15 cellular contexts compared by ENCODE assay signal in genomic region chr5:40717281-40717680, GRCh38. TPM values are rescaled to one million over a fixed set of nuclear protein-coding genes. Genes with fewer than 3 reads are reported as not detected.
DNase-seq lines count a peak whose midpoint lies in the region.
"Had no signal": no experiment of that assay in that cellular context is flagged by ENCODE, and none has a peak within 500 bp of the region (broad histone marks: within the 10 kb centered on the region; RNA-seq: fewer than 3 reads in every experiment).

No MANE protein-coding gene starts in this region.

- H3K4me3 ChIP-seq in adipocyte (ENCODE audit: low read length) (no peak overlapping the region), skeletal muscle cell (ENCODE audit: low read depth, low read length) (no peak overlapping the region)
- H3K4me3 ChIP-seq: suprapubic skin had no signal

- H3K4me1 ChIP-seq in adipocyte (ENCODE audit: control insufficient read depth, insufficient read depth, low read length): peaks cover 27% of the 10 kb centered on the region
- H3K4me1 ChIP-seq: suprapubic skin had no signal

- H3K27me3 ChIP-seq in adipocyte (replicated peaks; ENCODE audit: control insufficient read depth, insufficient read depth, low read length): no peaks in the 10 kb centered on the region
- H3K27me3 ChIP-seq: suprapubic skin had no signal

- H3K9me3 ChIP-seq in adipocyte (ENCODE audit: control insufficient read depth, low read length): no peaks in the 10 kb centered on the region

- peak; percentile 24 for DNase-seq in GM04503 (ENCODE audit: low read depth)
- peak; percentile 61 for DNase-seq in adipocyte (ENCODE audit: low read depth)
- DNase-seq in fibroblast of the conjunctiva (ENCODE audit: low read depth): peak; percentile 56
- DNase-seq in skeletal muscle cell (ENCODE audit: low read depth): peak; percentile 46
- no peak for DNase-seq in occipital lobe (lab: John Stamatoyannopoulos, UW)
- DNase-seq in NCI-H82 treated with DMSO at 0.1 percent for 48 hours (lab: John Stamatoyannopoulos, UW; ENCODE audit: unreplicated experiment): no peak
- no peak for DNase-seq in superior temporal gyrus (ENCODE audit: extremely low spot score)
- no peak for DNase-seq in NCI-H446 (lab: John Stamatoyannopoulos, UW)
- DNase-seq: activated CD8-positive, alpha-beta T cell treated with anti-CD3 and anti-CD28 coated beads, Interleukin-2, amount 10 ng/mL, durations not matched to agents 7 days and 5 days; anterior cingulate cortex; MM.1S; NCI-H1930; NCI-H526 treated with DMSO at 0.1 percent for 48 hours; nephron progenitor cell had no signal

- peak overlapping the region; percentile 47 for H3K9ac ChIP-seq in adipocyte (ENCODE audit: low read length)

- peaks cover 9% of the 10 kb centered on the region for H3K36me3 ChIP-seq in adipocyte (ENCODE audit: control insufficient read depth, insufficient read depth, low read length, severe bottlenecking)

RNA-seq across cellular contexts. Expression of gene PTGER4, which starts 37.6 kb away (rescaled TPM):
- total RNA-seq in occipital lobe: 3.3 TPM

RNA-seq across cellular contexts. Expression of gene TTC33, which starts 38.5 kb away (rescaled TPM):
- total RNA-seq in occipital lobe: 65.5 TPM

Comparison
In these comparisons a context has a peak if more than half of its experiments do, and no peak if none do; other contexts are left out.
1. DNase-seq: peak in GM04503 (single experiment), adipocyte (single experiment), fibroblast of the conjunctiva (single experiment) and skeletal muscle cell (single experiment); none in occipital lobe (single experiment), NCI-H82 treated with DMSO at 0.1 percent for 48 hours (single experiment), superior temporal gyrus (single experiment) and NCI-H446 (0 of 2).